ENCODE assay signal across 21 cellular contexts in the genomic region with DNA sequence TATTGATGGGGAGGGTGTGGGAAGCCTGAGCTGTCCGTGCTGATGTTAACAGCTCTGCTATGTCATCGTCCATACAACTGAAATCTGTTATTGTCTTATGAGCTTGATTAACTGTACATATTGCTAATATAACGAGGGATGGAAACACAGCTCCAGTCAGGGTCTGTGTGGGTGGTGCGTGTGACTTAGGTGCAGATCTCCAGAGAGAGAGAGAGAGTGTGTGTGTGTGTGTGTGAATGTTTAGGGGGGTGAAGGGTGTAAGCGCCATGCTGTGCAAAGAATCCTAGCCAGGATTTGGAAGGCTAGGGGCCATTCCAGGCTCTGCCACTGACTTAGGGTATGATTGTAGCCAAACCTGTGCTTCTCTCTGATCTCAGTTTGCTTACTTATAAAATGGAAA.
"Had no signal": no experiment of that assay in that cellular context is flagged by ENCODE, and none has a peak within 500 bp of the region (broad histone marks: within the 10 kb centered on the region; RNA-seq: fewer than 3 reads in every experiment).

No MANE protein-coding gene starts in this region.

- H3K4me3 ChIP-seq: coronary artery, dorsolateral prefrontal cortex, esophagus muscularis mucosa, gastroesophageal sphincter, heart left ventricle, hepatocyte, left lung, lower lobe of right lung, mucosa of descending colon had no signal

- H3K4me2 ChIP-seq: hepatocyte had no signal

- H3K4me1 ChIP-seq: esophagus muscularis mucosa, foreskin keratinocyte, gastroesophageal sphincter, heart left ventricle, left lung, lower lobe of right lung had no signal

- FAIRE-seq: colon, endothelial cell of umbilical vein, frontal cortex, islet of Langerhans, keratinocyte had no signal

- ATAC-seq: foreskin keratinocyte, gastroesophageal sphincter, heart left ventricle, left cardiac atrium, left lung, left ventricle myocardium superior, lower lobe of right lung, mucosa of descending colon had no signal

- H3K79me2 ChIP-seq: hepatocyte had no signal

- H3K27me3 ChIP-seq: foreskin keratinocyte had no signal

- H2AFZ ChIP-seq: hepatocyte had no signal

- DNase-seq: dermis blood vessel endothelial cell; dorsolateral prefrontal cortex; effector CD4-positive, alpha-beta T cell; effector memory CD4-positive, alpha-beta T cell; foreskin keratinocyte; heart left ventricle; left cardiac atrium; left lung; left ventricle myocardium superior; lower lobe of right lung; mesenchymal stem cell; mucosa of descending colon had no signal

- H3K9me3 ChIP-seq: esophagus muscularis mucosa, gastroesophageal sphincter, heart left ventricle, left lung, lower lobe of right lung, mucosa of descending colon had no signal

- H3K36me3 ChIP-seq: esophagus muscularis mucosa, gastroesophageal sphincter, heart left ventricle, left lung, lower lobe of right lung had no signal

- H3K27ac ChIP-seq: coronary artery, dorsolateral prefrontal cortex, esophagus muscularis mucosa, foreskin keratinocyte, gastroesophageal sphincter, heart left ventricle, hepatocyte, left lung, lower lobe of right lung had no signal
